Comparison of ENCODE assay signal across 14 cellular contexts in the genomic region with DNA sequence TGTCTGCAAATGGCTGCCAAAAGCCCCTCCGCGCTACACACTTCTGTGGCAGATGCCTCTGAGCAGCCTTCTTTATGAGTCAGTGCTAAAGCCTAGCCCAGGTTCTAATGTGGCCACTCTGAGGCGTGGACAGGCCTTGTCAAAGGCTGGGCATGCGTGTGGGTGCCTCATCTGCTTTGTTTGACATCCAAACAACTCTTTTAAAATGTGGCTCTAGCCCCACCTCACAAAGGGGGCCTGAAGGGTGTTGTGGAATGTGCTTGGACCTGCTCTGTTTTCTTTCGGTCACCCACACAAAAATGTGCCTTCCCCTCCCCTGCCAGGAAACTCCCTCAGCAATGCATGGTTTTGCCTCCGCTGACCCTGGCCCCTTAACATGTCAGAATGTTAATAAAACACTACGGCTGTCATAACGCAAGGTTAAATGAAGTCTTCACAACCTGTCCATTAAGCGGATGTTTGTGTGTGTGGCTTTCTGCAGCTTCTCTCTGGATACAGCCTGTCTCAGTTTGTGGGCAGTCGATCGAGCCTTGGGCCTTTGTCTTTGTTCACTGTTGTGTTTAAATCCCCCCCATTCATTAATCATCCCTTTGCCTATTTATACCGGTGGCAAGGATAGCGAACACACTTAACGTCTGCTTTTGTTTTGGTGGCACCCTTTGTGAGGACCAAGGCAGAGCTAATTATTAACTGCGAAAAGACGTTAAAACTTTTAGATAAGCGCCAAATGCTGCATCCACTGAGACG.
DNase-seq lines count a peak whose midpoint lies in the region; TF ChIP-seq lines count a peak whose summit lies in the region.
"Had no signal": no experiment of that assay in that cellular context is flagged by ENCODE, and none has a peak within 500 bp of the region (broad histone marks: within the 10 kb centered on the region; RNA-seq: fewer than 3 reads in every experiment).

No MANE protein-coding gene starts in this region.

- no peak for TF ChIP-seq CTCF in AG10803 (conservative IDR thresholded peaks at IDR 0.05; ENCODE audit: low read length)
- no peak for TF ChIP-seq CTCF in fibroblast of lung (conservative IDR thresholded peaks at IDR 0.05 in 1 of 2, IDR thresholded peaks at IDR 0.05 in 1 of 2; ENCODE audit: low read depth in 1 of 2, low read length in 2 of 2)
- TF ChIP-seq CTCF in nephron (IDR thresholded peaks at IDR 0.05; ENCODE audit: unreplicated experiment in 3 of 3): no peak

- H3K4me3 ChIP-seq in AG10803 (ENCODE audit: low read length) (no peak overlapping the region), fibroblast of lung (replicated peaks in 1 of 4; ENCODE audit: control extremely low read depth in 1 of 4, insufficient read depth in 1 of 4, low read depth in 3 of 4, low read length in 4 of 4) (no peak overlapping the region)
- H3K4me3 ChIP-seq: vagina had no signal

- no peaks in the 10 kb centered on the region for H3K9me3 ChIP-seq in fibroblast of lung (ENCODE audit: control insufficient read depth, insufficient read depth, low read depth, low read length)
- H3K9me3 ChIP-seq: vagina had no signal

- peak overlapping the region in 1 of 3 experiments; percentile 3 for H3K4me3 Mint-ChIP-seq in nephron
- H3K4me3 Mint-ChIP-seq: IgD-negative memory B cell, T-cell had no signal

- H3K79me2 ChIP-seq in fibroblast of lung (ENCODE audit: control insufficient read depth, insufficient read depth, low read length): no peaks in the 10 kb centered on the region

- no peak overlapping the region for H3K27ac ChIP-seq in fibroblast of lung (ENCODE audit: insufficient read depth, low read length)
- H3K27ac ChIP-seq: vagina had no signal

- H3K9me3 Mint-ChIP-seq in nephron: peaks cover 39% of the 10 kb centered on the region

- no peaks in the 10 kb centered on the region for H3K27me3 ChIP-seq in fibroblast of lung (ENCODE audit: control insufficient read depth, insufficient read depth, low read length)
- H3K27me3 ChIP-seq: vagina had no signal

- no peak overlapping the region for H2AFZ ChIP-seq in fibroblast of lung (ENCODE audit: low read length)

- peak overlapping the region; percentile 86 to 93 (median 89) for H3K27ac Mint-ChIP-seq in nephron
- H3K27ac Mint-ChIP-seq: IgD-negative memory B cell, T-cell had no signal

- DNase-seq in AG10803 (ENCODE audit: low read depth) (peak; percentile 11), NCI-H526 treated with DMSO at 0.1 percent for 48 hours (lab: John Stamatoyannopoulos, UW) (peak; percentile 68), fibroblast of lung (ENCODE audit: low read depth in 2 of 2) (peak; percentile 9 to 90), RKO (ENCODE audit: low spot score) (no peak), GM19238 (ENCODE audit: insufficient read length, low spot score) (no peak), NCI-H1105 treated with DMSO at 0.1 percent for 48 hours (lab: John Stamatoyannopoulos, UW) (no peak), G401 (ENCODE audit: low spot score) (no peak)
- DNase-seq: aorta, glutamatergic neuron, NCI-H2171 treated with DMSO at 0.1 percent for 48 hours, T-cell had no signal

- in situ Hi-C loops in G401 (cut with HindIII; ENCODE audit: low sequenced_read_pairs): no loop called here

- H3K36me3 ChIP-seq in fibroblast of lung (ENCODE audit: control insufficient read depth, insufficient read depth, low read length): no peaks in the 10 kb centered on the region
- H3K36me3 ChIP-seq: vagina had no signal

- H3K4me1 Mint-ChIP-seq in nephron: peaks cover 20% of the 10 kb centered on the region
- H3K4me1 Mint-ChIP-seq: IgD-negative memory B cell, T-cell had no signal

- no peak overlapping the region for H3K4me2 ChIP-seq in fibroblast of lung (ENCODE audit: extremely low read depth, insufficient read depth, low read length)

- H3K36me3 Mint-ChIP-seq in nephron (ENCODE audit: low read depth): peaks cover 16% of the 10 kb centered on the region
- H3K36me3 Mint-ChIP-seq: T-cell had no signal

- no peaks in the 10 kb centered on the region for H3K27me3 Mint-ChIP-seq in nephron (ENCODE audit: low read depth)
- H3K27me3 Mint-ChIP-seq: IgD-negative memory B cell had no signal

- no peak overlapping the region for H3K9ac ChIP-seq in fibroblast of lung (ENCODE audit: insufficient read depth, low read length)

- H4K20me1 ChIP-seq in fibroblast of lung (ENCODE audit: control insufficient read depth, extremely low read depth, insufficient read depth, low read length): no peaks in the 10 kb centered on the region

- no peaks in the 10 kb centered on the region for H3K4me1 ChIP-seq in fibroblast of lung (ENCODE audit: control insufficient read depth, extremely low read depth, insufficient read depth, low read length)
- H3K4me1 ChIP-seq: vagina had no signal

Comparison
In these comparisons a context has a peak if more than half of its experiments do, and no peak if none do; other contexts are left out.
1. DNase-seq: peak in AG10803 (single experiment), NCI-H526 treated with DMSO at 0.1 percent for 48 hours (single experiment) and fibroblast of lung (2 of 2); none in RKO (single experiment), GM19238 (single experiment), NCI-H1105 treated with DMSO at 0.1 percent for 48 hours (single experiment) and G401 (single experiment).